25 cellular contexts compared by ENCODE assay signal in the genomic region with DNA sequence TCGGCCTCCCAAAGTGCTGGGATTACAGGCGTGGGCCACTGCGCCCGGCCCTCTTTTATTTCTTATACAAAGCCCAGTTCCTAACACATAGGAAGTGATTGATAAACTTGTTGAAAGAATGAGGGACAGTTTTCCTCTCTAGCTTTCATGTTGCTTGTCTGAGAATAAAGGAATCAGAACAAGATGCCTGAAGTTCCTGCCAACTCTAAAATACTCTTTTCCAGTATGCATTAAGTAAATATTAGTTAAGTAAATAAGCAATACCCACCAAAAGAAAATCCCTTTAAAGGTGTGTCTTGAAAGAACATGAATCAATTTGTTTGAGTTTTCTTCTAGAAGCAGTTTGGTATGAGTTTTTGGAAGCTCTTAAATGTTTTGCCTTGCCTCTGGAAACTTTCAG. TPM values are rescaled to one million over a fixed set of nuclear protein-coding genes. Genes with fewer than 3 reads are reported as not detected.
DNase-seq lines count a peak whose midpoint lies in the region; ATAC-seq, FAIRE-seq and TF ChIP-seq lines count a peak whose summit lies in the region.
"Had no signal": no experiment of that assay in that cellular context is flagged by ENCODE, and none has a peak within 500 bp of the region (broad histone marks: within the 10 kb centered on the region; RNA-seq: fewer than 3 reads in every experiment).

No MANE protein-coding gene starts in this region.

- TF ChIP-seq POLR2A in A549 (IDR thresholded peaks at IDR 0.05; ENCODE audit: low read length) = no peak
- TF ChIP-seq POLR2A in gastroesophageal sphincter (IDR thresholded peaks at IDR 0.05) = no peak

- ATAC-seq in A549 = no peak
- ATAC-seq in gastroesophageal sphincter = no peak

- H3K36me3 ChIP-seq in adipocyte (ENCODE audit: control insufficient read depth, insufficient read depth, low read length, severe bottlenecking) (peaks cover 9% of the 10 kb centered on the region), gastroesophageal sphincter (no peaks in the 10 kb centered on the region), BE2C (no peaks in the 10 kb centered on the region)

- peak overlapping the region; percentile 5 for H3K9ac ChIP-seq in adipocyte (ENCODE audit: low read length)

- TF ChIP-seq RAD21 in A549 (conservative IDR thresholded peaks at IDR 0.05 in 1 of 2, IDR thresholded peaks at IDR 0.05 in 1 of 2) = no peak

- H3K4me1 ChIP-seq in A549 (peaks cover 21% of the 10 kb centered on the region), adipocyte (ENCODE audit: control insufficient read depth, insufficient read depth, low read length) (peaks cover 15% of the 10 kb centered on the region), gastroesophageal sphincter (peaks cover 0 to 24% (median 5%) of the 10 kb centered on the region in 3 donors), BE2C (no peaks in the 10 kb centered on the region)

- peak; percentile 23 for FAIRE-seq in A549 (lab: Jason Lieb, UNC)
- FAIRE-seq: HTR-8/SVneo had no signal

- POLR2A ChIA-PET in A549 (lab: Yijun Ruan, JAX) = interaction anchor here (0.7 to 0.8 kb wide), 2 partner anchors 50 to 84 kb away, joined by 3 read pairs; a partner anchor contains a TSS

- peaks cover 8% of the 10 kb centered on the region; the same call in 1 of the 3 replicates for H3K9me3 ChIP-seq in A549
- no peaks in the 10 kb centered on the region for H3K9me3 ChIP-seq in adipocyte (ENCODE audit: control insufficient read depth, low read length)
- no peaks in the 10 kb centered on the region for H3K9me3 ChIP-seq in gastroesophageal sphincter
- H3K9me3 ChIP-seq in BE2C = peaks cover 3% of the 10 kb centered on the region; the same call in 1 of the 2 replicates
- H3K9me3 ChIP-seq: MG63 had no signal

- intact Hi-C loops in posterior vena cava (cut with DNase I) = no loop called here

- TF ChIP-seq CTCF in A549 (IDR thresholded peaks at IDR 0.05) (no peak), gastroesophageal sphincter (IDR thresholded peaks at IDR 0.05) (no peak), BE2C (IDR thresholded peaks at IDR 0.05; ENCODE audit: low read depth, low read length) (no peak)

- DNase-seq in A549 (ENCODE audit: low read depth in 1 of 2, low spot score in 1 of 2) = peak in 1 of 2 experiments; percentile 29
- no peak for DNase-seq in adipocyte (ENCODE audit: low read depth)
- no peak for DNase-seq in activated effector memory CD4-positive, alpha-beta T cell treated with anti-CD3 and anti-CD28 coated beads, Interleukin-2, amount 50 U/mL, for 16 hours
- DNase-seq in posterior vena cava (ENCODE audit: low spot score) = no peak
- no peak for DNase-seq in BE2C
- DNase-seq: CD4-positive, alpha-beta memory T cell; DMS153; GDM1; HCEC 1CT; Karpas-422; MG63; NCI-H1048; NCI-H1436; NCI-H1930; NCI-H226; NCI-H524; NCI-H82; PC-9; SIG-M5 had no signal

- H3K27ac ChIP-seq in A549 (peak overlapping the region; percentile 8 to 64; a peak in 4 of 6 replicates), gastroesophageal sphincter (peak overlapping the region in 3 of 4 donors; percentile 22 to 52 (median 38))
- H3K27ac ChIP-seq: PC-9, RWPE1 had no signal

- TF ChIP-seq EP300 in A549 (IDR thresholded peaks at IDR 0.05) (no peak), gastroesophageal sphincter (IDR thresholded peaks at IDR 0.05) (no peak)

- H3K27me3 ChIP-seq in adipocyte (replicated peaks; ENCODE audit: control insufficient read depth, insufficient read depth, low read length) (no peaks in the 10 kb centered on the region), gastroesophageal sphincter (no peaks in the 10 kb centered on the region), BE2C (no peaks in the 10 kb centered on the region; the same call in 1 of the 2 replicates)
- H3K27me3 ChIP-seq: MG63 had no signal

- WGBS in A549 (ENCODE audit: missing lambda C conversion rate) = 24% methylated on average over 4 of the region's 4 CpGs
- 35% methylated on average over 4 of the region's 4 CpGs; no CpG with 5 or more reads in 1 of the 2 donors for WGBS in gastroesophageal sphincter (ENCODE audit: low coverage in 1 of 2), 2 donors

- CTCF ChIA-PET in A549 (lab: Yijun Ruan, JAX) = interaction anchor here (6.1 kb wide), 1 partner anchor 45 kb away, joined by 48 read pairs; no protein-coding TSS in a partner anchor

- H3K4me3 ChIP-seq in A549 (no peak overlapping the region), adipocyte (ENCODE audit: low read length) (no peak overlapping the region), gastroesophageal sphincter (no peak overlapping the region), BE2C (ENCODE audit: low read depth, low read length) (no peak overlapping the region)
- H3K4me3 ChIP-seq: MG63, PC-9 had no signal

- peak overlapping the region; percentile 54 for H3K4me2 ChIP-seq in A549
- H3K4me2 ChIP-seq: PC-9 had no signal

TF ChIP-seq in A549, 52 proteins besides CTCF, POLR2A, EP300 and RAD21 (continues in another document):
- TF ChIP-seq POLR2AphosphoS2 (conservative IDR thresholded peaks at IDR 0.05; ENCODE audit: low read length) (no peak), JUN (IDR thresholded peaks at IDR 0.05) (no peak), HDAC2 (IDR thresholded peaks at IDR 0.05) (no peak), ZNF302 (CRISPR knock-in tag; IDR thresholded peaks at IDR 0.05) (no peak), TFCP2L1 (CRISPR knock-in tag; IDR thresholded peaks at IDR 0.05) (no peak), GATA3 (IDR thresholded peaks at IDR 0.05; ENCODE audit: borderline replicate concordance) (no peak), SREBF2 (IDR thresholded peaks at IDR 0.05) (no peak), ESRRA (IDR thresholded peaks at IDR 0.05; ENCODE audit: borderline replicate concordance, low read length) (no peak), CHD2 (IDR thresholded peaks at IDR 0.05; ENCODE audit: low read length, partially characterized antibody) (no peak), SMC3 (IDR thresholded peaks at IDR 0.05) (no peak)
- TF ChIP-seq, protein P1, sequence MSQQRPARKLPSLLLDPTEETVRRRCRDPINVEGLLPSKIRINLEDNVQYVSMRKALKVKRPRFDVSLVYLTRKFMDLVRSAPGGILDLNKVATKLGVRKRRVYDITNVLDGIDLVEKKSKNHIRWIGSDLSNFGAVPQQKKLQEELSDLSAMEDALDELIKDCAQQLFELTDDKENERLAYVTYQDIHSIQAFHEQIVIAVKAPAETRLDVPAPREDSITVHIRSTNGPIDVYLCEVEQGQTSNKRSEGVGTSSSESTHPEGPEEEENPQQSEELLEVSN (IDR thresholded peaks at IDR 0.05; ENCODE audit: borderline replicate concordance, low read depth) = no peak

RNA-seq across cellular contexts. Expression of a gene that starts 24.4 kb away (rescaled TPM):
- polyA plus RNA-seq in A549 (2011; rRNA removed) (not detected in 2 replicates), A549 (2017; fragmentation: RNase III; extraction: RNeasy Plus Mini Kit Qiagen cat#74134 plus additional on column Dnase treatment) (not detected in 3 replicates)
- not detected in 2 replicates for polyA plus RNA-seq in A549 (2012; cell fraction: cytosol; rRNA removed)
- not detected in 2 replicates for polyA plus RNA-seq in A549 (2012; cell fraction: nucleus; rRNA removed)
- not detected in 2 replicates for polyA minus RNA-seq in A549 (2011; rRNA and poly(A)+ RNA removed)
- total RNA-seq in gastroesophageal sphincter (under 1 TPM in 2 of 4 donors, not detected in 2; 0.45 to 0.89 TPM), posterior vena cava (under 1 TPM; 0.42 to 0.43 TPM)
- 2.4 TPM for polyA plus RNA-seq in BE2C (2012; ENCODE audit: insufficient read depth, insufficient read length, low read depth)
- total RNA-seq: A172, Daoy, PC-9 had no signal

RNA-seq across cellular contexts. Expression of a gene that starts 31.5 kb away (rescaled TPM):
- polyA plus RNA-seq in A549 (2011; rRNA removed) = 3.6 and 5.1 TPM in 2 replicates
- polyA plus RNA-seq in A549 (2012; cell fraction: cytosol; rRNA removed) = 4.2 and 5.0 TPM in 2 replicates
- 7.7 and 9.5 TPM in 2 replicates for polyA plus RNA-seq in A549 (2012; cell fraction: nucleus; rRNA removed)
- 2.3 to 3.4 TPM (median 2.8 TPM) in 3 replicates for polyA plus RNA-seq in A549 (2017; fragmentation: RNase III; extraction: RNeasy Plus Mini Kit Qiagen cat#74134 plus additional on column Dnase treatment)
- 4.0 and 8.3 TPM in 2 replicates for polyA minus RNA-seq in A549 (2011; rRNA and poly(A)+ RNA removed)
- total RNA-seq in gastroesophageal sphincter = 10 to 100 TPM; 11.6 to 31.3 (median 16.4) TPM
- total RNA-seq in posterior vena cava = 10 to 100 TPM; 15.3 to 20.6 TPM
- polyA plus RNA-seq in BE2C (2012; ENCODE audit: insufficient read depth, insufficient read length, low read depth) = 9.8 TPM

RNA-seq across cellular contexts. Expression of a gene that starts 36.4 kb away (rescaled TPM):
- polyA plus RNA-seq in A549 (2011; rRNA removed) (57.3 and 63.9 TPM in 2 replicates), A549 (2017; fragmentation: RNase III; extraction: RNeasy Plus Mini Kit Qiagen cat#74134 plus additional on column Dnase treatment) (90.4 to 110 TPM (median 109 TPM) in 3 replicates)
- 72.7 and 103 TPM in 2 replicates for polyA plus RNA-seq in A549 (2012; cell fraction: cytosol; rRNA removed)
- polyA plus RNA-seq in A549 (2012; cell fraction: nucleus; rRNA removed) = 137 and 148 TPM in 2 replicates
- 47.1 and 54.7 TPM in 2 replicates for polyA minus RNA-seq in A549 (2011; rRNA and poly(A)+ RNA removed)
- total RNA-seq in gastroesophageal sphincter (100 to 1,000 TPM in 3 of 4 donors, 10 to 100 TPM in 1; 86.5 to 139 (median 119) TPM), posterior vena cava (10 to 100 TPM; 86.4 to 92.5 TPM)
- polyA plus RNA-seq in BE2C (2012; ENCODE audit: insufficient read depth, insufficient read length, low read depth) = 1.2 TPM
- total RNA-seq: A172 had no signal
- polyA plus RNA-seq: CD4-positive, alpha-beta memory T cell; IgD-negative memory B cell had no signal

RNA-seq across cellular contexts. Expression of a gene that starts 45.0 kb away (rescaled TPM):
- polyA plus RNA-seq in A549 (2011; rRNA removed) (7.0 and 7.6 TPM in 2 replicates), A549 (2017; fragmentation: RNase III; extraction: RNeasy Plus Mini Kit Qiagen cat#74134 plus additional on column Dnase treatment) (4.3 to 6.0 TPM (median 5.7 TPM) in 3 replicates)
- 4.2 and 6.8 TPM in 2 replicates for polyA plus RNA-seq in A549 (2012; cell fraction: cytosol; rRNA removed)
- 14.1 and 14.4 TPM in 2 replicates for polyA plus RNA-seq in A549 (2012; cell fraction: nucleus; rRNA removed)
- polyA minus RNA-seq in A549 (2011; rRNA and poly(A)+ RNA removed) = 6.4 and 12.4 TPM in 2 replicates
- total RNA-seq in gastroesophageal sphincter (10 to 100 TPM in 1 of 4 donors, 1 to 10 TPM in 1, under 1 TPM in 1, not detected in 1; 0.62 to 19.9 (median 5.2) TPM), posterior vena cava (1 to 10 TPM; 1.9 to 3.3 TPM)
- not detected for polyA plus RNA-seq in BE2C (2012; ENCODE audit: insufficient read depth, insufficient read length, low read depth)
- polyA plus RNA-seq: IgD-negative memory B cell had no signal

RNA-seq across cellular contexts. Expression of a gene that starts 50.1 kb away (rescaled TPM):
- 17.6 and 28.8 TPM in 2 replicates for polyA plus RNA-seq in A549 (2011; rRNA removed)
- 33.0 and 36.2 TPM in 2 replicates for polyA plus RNA-seq in A549 (2012; cell fraction: cytosol; rRNA removed)
- polyA plus RNA-seq in A549 (2012; cell fraction: nucleus; rRNA removed) = 45.9 and 80.7 TPM in 2 replicates
- 20.6 to 22.8 TPM (median 22.7 TPM) in 3 replicates for polyA plus RNA-seq in A549 (2017; fragmentation: RNase III; extraction: RNeasy Plus Mini Kit Qiagen cat#74134 plus additional on column Dnase treatment)
- polyA minus RNA-seq in A549 (2011; rRNA and poly(A)+ RNA removed) = 12.7 and 14.2 TPM in 2 replicates
- total RNA-seq in gastroesophageal sphincter = 10 to 100 TPM; 10.5 to 45.5 (median 17.9) TPM
- 10 to 100 TPM in 1 of 2 donors, 1 to 10 TPM in 1; 6.2 to 11.1 TPM for total RNA-seq in posterior vena cava
- polyA plus RNA-seq in BE2C (2012; ENCODE audit: insufficient read depth, insufficient read length, low read depth) = 4.2 TPM
